ENCODE assay signal across 7 cellular contexts in the genomic region with DNA sequence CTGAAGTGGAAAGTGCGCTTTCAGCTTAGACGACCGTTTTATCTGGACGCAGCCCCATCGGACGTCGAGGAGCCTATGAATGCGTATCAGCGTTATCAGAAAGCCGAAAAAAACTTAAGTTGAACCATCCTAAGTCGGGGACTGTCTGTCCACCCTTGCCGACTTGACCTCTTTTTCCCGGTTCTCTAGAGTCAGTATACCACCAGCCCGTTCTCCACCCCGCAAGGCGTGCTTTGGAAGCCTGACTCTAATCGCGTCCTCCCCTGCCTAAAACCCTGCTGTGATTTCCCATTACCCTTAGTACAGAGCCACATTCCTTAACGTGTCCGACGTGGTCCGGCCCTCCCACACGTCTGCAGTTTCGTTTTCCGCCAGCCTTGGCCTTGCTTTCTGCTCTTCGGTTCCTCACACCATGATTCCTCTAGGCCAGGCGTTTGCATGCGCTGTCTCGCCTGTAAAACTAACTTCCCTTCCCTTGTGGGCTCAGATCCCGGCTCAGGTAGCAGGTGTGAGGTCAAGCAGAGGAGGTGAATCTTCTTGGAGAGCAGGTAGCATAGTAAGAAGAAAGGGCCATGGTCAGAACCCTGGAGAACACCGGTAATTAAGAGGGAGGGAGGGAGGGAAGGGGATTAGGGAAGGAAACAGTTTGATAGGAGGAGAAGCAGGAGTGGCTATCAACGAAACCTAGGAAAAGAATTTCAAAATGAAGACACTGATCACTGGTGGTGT. TPM values are rescaled to one million over a fixed set of nuclear protein-coding genes. Genes with fewer than 3 reads are reported as not detected.
DNase-seq lines count a peak whose midpoint lies in the region; ATAC-seq, FAIRE-seq and TF ChIP-seq lines count a peak whose summit lies in the region.
"Had no signal": no experiment of that assay in that cellular context is flagged by ENCODE, and none has a peak within 500 bp of the region (broad histone marks: within the 10 kb centered on the region; RNA-seq: fewer than 3 reads in every experiment).

No MANE protein-coding gene starts in this region.

- intact Hi-C loops in spleen (cut with DNase I; ENCODE audit: low total_unique reads) = no loop called here

- TF ChIP-seq CTCF in spleen (IDR thresholded peaks at IDR 0.05 in 8 of 11, conservative IDR thresholded peaks at IDR 0.05 in 3 of 11) = no peak

- peak overlapping the region; percentile 81 to 100 (median 100) for H3K4me3 ChIP-seq in spleen

- H3K9me3 ChIP-seq in spleen = no peaks in the 10 kb centered on the region

- peaks cover 0 to 24% (median 7%) of the 10 kb centered on the region in 7 donors for H3K27me3 ChIP-seq in spleen (replicated peaks in 1 of 7)

- H3K36me3 ChIP-seq in spleen = peaks cover 5 to 43% (median 36%) of the 10 kb centered on the region in 6 donors

- FAIRE-seq in GM12891 (lab: Jason Lieb, UNC) = no peak
- FAIRE-seq: frontal cortex had no signal

- 3 to 6% (median 4%) methylated on average over 32 of the region's 32 CpGs for WGBS in spleen, 5 donors

- DNase-seq in GM12891 (ENCODE audit: insufficient read length, low spot score) (no peak), NOMO-1 treated with dmso at 0.1 percent for 144 hours (lab: John Stamatoyannopoulos, UW; ENCODE audit: unreplicated experiment) (peak; percentile 40), spleen (peak; percentile 74), SK-N-DZ (ENCODE audit: low spot score) (no peak)

- H3K27ac ChIP-seq in spleen = peak overlapping the region; percentile 80 to 96 (median 96)

- TF ChIP-seq POLR2A in GM12891 (IDR thresholded peaks at IDR 0.05; ENCODE audit: low read depth, low read length) (peak; percentile 53; the same call in 1 of the 2 replicates), spleen (IDR thresholded peaks at IDR 0.05) (no peak)

- peak; percentile 18 for ATAC-seq in esophagus mucosa
- no peak for ATAC-seq in GM19397 (IDR thresholded peaks at IDR 0.05; ENCODE audit: unreplicated experiment)

- H3K4me1 ChIP-seq in spleen = peaks cover 29 to 68% (median 54%) of the 10 kb centered on the region in 6 donors

TF ChIP-seq in GM12891, 5 proteins besides CTCF, POLR2A, EP300 and RAD21:
- TF ChIP-seq POLR2AphosphoS5 (IDR thresholded peaks at IDR 0.05; ENCODE audit: low read depth, low read length) = no peak
- TF ChIP-seq SPI1 (IDR thresholded peaks at IDR 0.05; ENCODE audit: low read depth, low read length) = no peak
- peak; percentile 51; the same call in 1 of the 2 replicates for TF ChIP-seq TAF1 (IDR thresholded peaks at IDR 0.05; ENCODE audit: low read depth, low read length)

RNA-seq across cellular contexts. Expression of a gene that starts 0.9 kb away (rescaled TPM):
- 35.8 TPM for polyA plus RNA-seq in GM12891 (2012; ENCODE audit: low read depth, missing spikeins)
- total RNA-seq in esophagus mucosa = 27.4 TPM
- total RNA-seq in spleen = 10 to 100 TPM; 21.3 to 44.9 (median 26.6) TPM
- polyA plus RNA-seq in spleen = 10 to 100 TPM; 21.3 to 34.0 (median 22.2) TPM
- 51.0 and 56.2 TPM in 2 replicates for polyA plus RNA-seq in SK-N-DZ (2014; cell fraction: cytosol; rRNA removed)
- 32.6 and 39.6 TPM in 2 replicates for polyA plus RNA-seq in SK-N-DZ (2014; cell fraction: nucleus; rRNA removed)

RNA-seq across cellular contexts. Expression of a gene that starts 5.7 kb away (rescaled TPM):
- 0.15 TPM for polyA plus RNA-seq in GM12891 (2012; ENCODE audit: low read depth, missing spikeins)
- total RNA-seq in esophagus mucosa = not detected
- not detected for total RNA-seq in spleen
- polyA plus RNA-seq in spleen = under 1 TPM in 1 of 3 donors, not detected in 2; 0.33 TPM
- 0.38 and 1.5 TPM in 2 replicates for polyA plus RNA-seq in SK-N-DZ (2014; cell fraction: cytosol; rRNA removed)
- 2.4 and 7.1 TPM in 2 replicates for polyA plus RNA-seq in SK-N-DZ (2014; cell fraction: nucleus; rRNA removed)

RNA-seq across cellular contexts. Expression of a gene that starts 35.5 kb away (rescaled TPM):
- 0.01 TPM for polyA plus RNA-seq in GM12891 (2012; ENCODE audit: low read depth, missing spikeins)
- total RNA-seq in esophagus mucosa (2.7 TPM), spleen (10 to 100 TPM in 4 of 7 donors, 1 to 10 TPM in 3; 7.0 to 32.0 (median 10.3) TPM)
- polyA plus RNA-seq in spleen = 1 to 10 TPM; 2.1 to 5.9 (median 4.3) TPM
- polyA plus RNA-seq in SK-N-DZ (2014; cell fraction: cytosol; rRNA removed) = 0.23 and 0.29 TPM in 2 replicates
- 0.65 and 1.1 TPM in 2 replicates for polyA plus RNA-seq in SK-N-DZ (2014; cell fraction: nucleus; rRNA removed)

RNA-seq across cellular contexts. Expression of a gene that starts 59.7 kb away (rescaled TPM):
- polyA plus RNA-seq in GM12891 (2012; ENCODE audit: low read depth, missing spikeins) = 48.6 TPM
- total RNA-seq in esophagus mucosa (65.0 TPM), spleen (10 to 100 TPM; 46.7 to 98.1 (median 56.4) TPM)
- 10 to 100 TPM; 42.9 to 70.1 (median 60.2) TPM for polyA plus RNA-seq in spleen
- 83.0 and 86.0 TPM in 2 replicates for polyA plus RNA-seq in SK-N-DZ (2014; cell fraction: cytosol; rRNA removed)
- 36.5 and 37.1 TPM in 2 replicates for polyA plus RNA-seq in SK-N-DZ (2014; cell fraction: nucleus; rRNA removed)

Comparison
In these comparisons a context has a peak if more than half of its experiments do, and no peak if none do; other contexts are left out.
1. DNase-seq: peak in NOMO-1 treated with dmso at 0.1 percent for 144 hours (single experiment) and spleen (single experiment); none in GM12891 (single experiment) and SK-N-DZ (single experiment).